In the genomic region with DNA sequence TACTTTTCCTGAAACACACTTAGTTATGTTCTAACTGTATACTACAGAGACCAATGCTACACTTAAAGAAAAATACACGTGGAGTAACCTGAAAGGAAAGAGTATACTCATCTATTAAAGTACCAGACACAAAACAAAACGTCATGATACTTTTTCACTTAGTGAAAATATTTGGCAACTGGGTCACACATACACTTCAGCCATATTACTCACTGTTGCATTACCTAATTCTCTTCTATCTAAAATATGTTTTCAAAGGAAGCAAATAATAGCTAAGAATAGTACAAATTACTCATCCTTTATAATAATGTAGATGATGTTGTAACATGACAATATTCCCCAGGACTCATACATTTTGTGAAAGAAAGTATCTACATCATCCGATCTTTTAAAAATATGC, we compare ENCODE assay signal across 18 cellular contexts.
"Had no signal": no experiment of that assay in that cellular context is flagged by ENCODE, and none has a peak within 500 bp of the region (broad histone marks: within the 10 kb centered on the region; RNA-seq: fewer than 3 reads in every experiment).

No MANE protein-coding gene starts in this region.

- H3K4me2 ChIP-seq: SK-N-SH had no signal

- H3K9me3 ChIP-seq: colonic mucosa, heart left ventricle, sigmoid colon, SK-N-SH, suprapubic skin, upper lobe of right lung had no signal

- H3K4me1 ChIP-seq: colonic mucosa, heart left ventricle, sigmoid colon, suprapubic skin, upper lobe of right lung had no signal

- H3K27ac ChIP-seq: colonic mucosa, heart left ventricle, sigmoid colon, suprapubic skin, upper lobe of right lung had no signal

- H3K9ac ChIP-seq: SK-N-SH had no signal

- H3K27me3 ChIP-seq: colonic mucosa, suprapubic skin, upper lobe of right lung had no signal

- DNase-seq: activated CD4-positive, alpha-beta T cell treated with anti-CD3 and anti-CD28 coated beads for 4 hours; activated CD8-positive, alpha-beta memory T cell treated with anti-CD3 and anti-CD28 coated beads, Interleukin-2, amount 50 U/mL, for 48 hours; activated CD8-positive, alpha-beta T cell treated with anti-CD3 and anti-CD28 coated beads for 36 hours; activated naive CD4-positive, alpha-beta T cell treated with anti-CD3 and anti-CD28 coated beads, Interleukin-2, amount 10 ng/mL, durations not matched to agents 7 days and 5 days; amniotic stem cell; colonic mucosa; effector CD4-positive, alpha-beta T cell; foreskin melanocyte; heart left ventricle; nephron progenitor cell; sigmoid colon; SK-N-SH; stimulated activated CD4-positive, alpha-beta T cell treated with anti-CD3 and anti-CD28 coated beads, Interleukin-2, amount 100 ng/mL, for 48 hours; stimulated activated naive CD4-positive, alpha-beta T cell treated with Interleukin-2 at 50 U/mL for 16 hours; T-helper 1 cell; upper lobe of right lung had no signal

- H3K36me3 ChIP-seq: colonic mucosa, heart left ventricle, sigmoid colon, suprapubic skin, upper lobe of right lung had no signal

- ATAC-seq: activated CD8-positive, alpha-beta T cell treated with anti-CD3 and anti-CD28 coated beads for 36 hours; activated T-helper 17 cell treated with anti-CD3 and anti-CD28 coated beads, Interleukin-2, amount 50 U/mL, for 72 hours; heart left ventricle; upper lobe of right lung had no signal

- H3K4me3 ChIP-seq: colonic mucosa, heart left ventricle, sigmoid colon, suprapubic skin, upper lobe of right lung had no signal
